Comparison of ENCODE assay signal across 8 cellular contexts in the genomic region with DNA sequence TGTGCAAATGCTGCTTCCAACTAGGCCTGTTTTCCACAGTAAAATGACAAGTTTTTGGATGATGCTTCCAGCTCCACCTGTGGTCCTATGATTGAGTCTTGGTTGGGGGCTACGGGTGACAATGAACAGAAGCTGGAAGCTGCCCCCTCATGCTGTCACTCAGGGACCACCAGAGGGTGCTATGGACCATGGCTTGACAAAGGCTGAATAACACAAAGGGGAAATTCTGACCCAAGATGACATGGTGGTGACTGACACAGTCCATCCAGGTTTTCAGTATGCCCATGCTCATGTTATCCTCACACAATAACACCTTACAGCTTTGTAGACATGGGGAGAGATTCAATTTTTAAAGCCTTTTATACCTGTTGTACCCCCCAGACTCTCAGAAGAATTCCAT. TPM values are rescaled to one million over a fixed set of nuclear protein-coding genes. Genes with fewer than 3 reads are reported as not detected.
DNase-seq lines count a peak whose midpoint lies in the region; ATAC-seq and TF ChIP-seq lines count a peak whose summit lies in the region.

No MANE protein-coding gene starts in this region.

- ATAC-seq in GM19023 (IDR thresholded peaks at IDR 0.05; ENCODE audit: unreplicated experiment) (no peak), HG03469 (IDR thresholded peaks at IDR 0.05; ENCODE audit: unreplicated experiment) (no peak), upper lobe of left lung (ENCODE audit: low FRiP score in 2 of 2) (no peak)

- CTCF ChIA-PET in OCI-LY7 (lab: Charles Lee; ENCODE audit: unreplicated experiment), result no interaction called here

- H3K4me3 ChIP-seq in OCI-LY7 (ENCODE audit: low read depth, low read length, poor library complexity, severe bottlenecking) (no peak overlapping the region), fibroblast of the aortic adventitia (ENCODE audit: low read depth, low read length) (no peak overlapping the region), upper lobe of left lung (no peak overlapping the region)

- DNase-seq in ACHN, result peak; percentile 16
- peak; percentile 51 for DNase-seq in OCI-LY7 (ENCODE audit: low spot score)
- no peak for DNase-seq in fibroblast of the aortic adventitia (ENCODE audit: low read depth)
- no peak for DNase-seq in GM19238 (ENCODE audit: insufficient read length, low spot score)
- DNase-seq in upper lobe of left lung, result no peak

- no peaks in the 10 kb centered on the region for H3K79me2 ChIP-seq in OCI-LY7 (ENCODE audit: insufficient read depth, low read depth, low read length)

- H3K36me3 ChIP-seq in OCI-LY7 (ENCODE audit: insufficient read depth, low read length) (no peaks in the 10 kb centered on the region), upper lobe of left lung (peaks cover 0 to 22% (median 6%) of the 10 kb centered on the region in 4 donors)

- H2AFZ ChIP-seq in OCI-LY7 (ENCODE audit: low read length), result no peak overlapping the region

- no peak for TF ChIP-seq EP300 in upper lobe of left lung (IDR thresholded peaks at IDR 0.05)

- H3K27me3 ChIP-seq in upper lobe of left lung, result no peaks in the 10 kb centered on the region

- no TSS peak for BruUV-seq in OCI-LY7 (replicated peaks; lab: Mats Ljungman, UMichigan)

- H4K20me1 ChIP-seq in OCI-LY7 (ENCODE audit: insufficient read depth, low read length), result no peaks in the 10 kb centered on the region

- TF ChIP-seq CTCF in GM12873 (IDR thresholded peaks at IDR 0.05; ENCODE audit: insufficient read depth, low read depth, low read length, missing control alignments), result peak; percentile 63
- TF ChIP-seq CTCF in OCI-LY7 (conservative IDR thresholded peaks at IDR 0.05; ENCODE audit: low read length), result peak; percentile 82
- peak; percentile 32 for TF ChIP-seq CTCF in fibroblast of the aortic adventitia (IDR thresholded peaks at IDR 0.05; ENCODE audit: insufficient read depth, low read length)
- TF ChIP-seq CTCF in upper lobe of left lung (IDR thresholded peaks at IDR 0.05), result peak in 1 of 6 experiments; percentile 16

- H3K4me1 ChIP-seq in OCI-LY7 (ENCODE audit: insufficient read depth, low read length, poor library complexity, severe bottlenecking) (peaks cover 1% of the 10 kb centered on the region), upper lobe of left lung (no peaks in the 10 kb centered on the region)

- no peak overlapping the region for H3K4me2 ChIP-seq in OCI-LY7 (ENCODE audit: low read length)

- POLR2A ChIA-PET in OCI-LY7 (lab: Charles Lee), result interaction anchor here (0.6 to 1.5 kb wide), 3 partner anchors 19 to 210 kb away, joined by 3 read pairs; no protein-coding TSS in a partner anchor

- H3K9me2 ChIP-seq in OCI-LY7 (ENCODE audit: insufficient read depth, low read length), result no peaks in the 10 kb centered on the region

- intact Hi-C loops in OCI-LY7 (cut with micrococcal nuclease; ENCODE audit: unreplicated experiment), result no loop called here

- H3K9me3 ChIP-seq in OCI-LY7 (ENCODE audit: low read length) (peaks cover 13% of the 10 kb centered on the region; the same call in 1 of the 2 replicates), upper lobe of left lung (no peaks in the 10 kb centered on the region)

- 58 to 75% methylated on average over 1 of the region's 1 CpG for WGBS in upper lobe of left lung, 2 donors

- no peak for TF ChIP-seq POLR2A in upper lobe of left lung (IDR thresholded peaks at IDR 0.05)

- H3K27ac ChIP-seq in OCI-LY7 (ENCODE audit: low read depth, low read length, poor library complexity, severe bottlenecking), result no peak overlapping the region
- no peak overlapping the region for H3K27ac ChIP-seq in upper lobe of left lung

- in situ Hi-C loops in ACHN (cut with HindIII; ENCODE audit: low pct_ligation_motif_present, low pct_unique_long_range_greater_than_20kb, low sequenced_read_pairs), result no loop called here

RNA-seq across cellular contexts. Expression of gene SAP30L, which starts 23.9 kb away (rescaled TPM):
- total RNA-seq in OCI-LY7 (2014; rRNA removed; shearing (Covaris generic)), result 33.2 and 38.7 TPM in 2 replicates
- total RNA-seq in OCI-LY7 (2022) (37.5 and 39.3 TPM in 2 replicates), fibroblast of the aortic adventitia (ENCODE audit: low replicate concordance) (21.5 and 30.3 TPM in 2 replicates), upper lobe of left lung (10 to 100 TPM; 34.0 to 52.8 (median 37.8) TPM)

RNA-seq across cellular contexts. Expression of gene HAND1, which starts 56.2 kb away (rescaled TPM):
- not detected in 2 replicates for total RNA-seq in OCI-LY7 (2014; rRNA removed; shearing (Covaris generic))
- total RNA-seq in OCI-LY7 (2022) (not detected in 2 replicates), fibroblast of the aortic adventitia (ENCODE audit: low replicate concordance) (not detected in 2 replicates), upper lobe of left lung (1 to 10 TPM in 1 of 6 donors, not detected in 5; 1.7 TPM)

Comparison
In these comparisons a context has a peak if more than half of its experiments do, and no peak if none do; other contexts are left out.
1. DNase-seq: peak in ACHN (single experiment) and OCI-LY7 (single experiment); none in fibroblast of the aortic adventitia (single experiment), GM19238 (single experiment) and upper lobe of left lung (0 of 2).